In the genomic region with DNA sequence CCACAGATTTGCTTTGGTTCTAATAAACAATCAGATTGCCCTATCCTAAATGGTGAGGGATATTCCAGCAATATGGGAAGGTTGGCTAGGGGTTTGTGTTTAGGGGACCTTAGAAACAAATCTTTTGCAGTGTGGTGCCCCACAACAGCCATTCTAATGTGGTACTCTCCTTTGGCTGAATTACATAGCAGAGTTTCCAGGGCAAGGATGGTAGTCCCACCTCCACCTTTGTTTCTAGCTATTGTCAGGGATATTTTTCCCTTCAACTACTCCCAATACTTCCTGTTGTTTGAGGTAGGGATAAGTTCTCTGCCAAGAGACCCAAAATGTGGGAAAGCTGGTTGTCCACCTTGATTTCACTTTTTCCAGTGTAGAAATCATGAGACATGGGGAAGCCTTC, we compare ENCODE assay signal across 24 cellular contexts.
"Had no signal": no experiment of that assay in that cellular context is flagged by ENCODE, and none has a peak within 500 bp of the region (broad histone marks: within the 10 kb centered on the region; RNA-seq: fewer than 3 reads in every experiment).

No MANE protein-coding gene starts in this region.

- H3K4me1 ChIP-seq: esophagus muscularis mucosa, foreskin keratinocyte, gastroesophageal sphincter, heart left ventricle, left lung, lower lobe of right lung had no signal

- DNase-seq: dermis blood vessel endothelial cell; dorsolateral prefrontal cortex; effector CD4-positive, alpha-beta T cell; effector memory CD4-positive, alpha-beta T cell; foreskin keratinocyte; heart left ventricle; hippocampal formation; left cardiac atrium; left lung; left ventricle myocardium superior; lower lobe of right lung; mesenchymal stem cell; mucosa of descending colon; naive B cell; naive thymus-derived CD8-positive, alpha-beta T cell had no signal

- H3K4me1 Mint-ChIP-seq: mesothelial cell of epicardium; naive B cell; naive thymus-derived CD8-positive, alpha-beta T cell had no signal

- H3K27ac Mint-ChIP-seq: mesothelial cell of epicardium; naive B cell; naive thymus-derived CD8-positive, alpha-beta T cell had no signal

- H3K36me3 Mint-ChIP-seq: naive B cell had no signal

- H3K27me3 ChIP-seq: dorsolateral prefrontal cortex, esophagus muscularis mucosa, foreskin keratinocyte, gastroesophageal sphincter, heart left ventricle, left lung had no signal

- H3K27ac ChIP-seq: coronary artery, dorsolateral prefrontal cortex, esophagus muscularis mucosa, foreskin keratinocyte, gastroesophageal sphincter, heart left ventricle, left lung, lower lobe of right lung had no signal

- H3K4me3 Mint-ChIP-seq: mesothelial cell of epicardium; naive B cell; naive thymus-derived CD8-positive, alpha-beta T cell had no signal

- H3K4me3 ChIP-seq: coronary artery, dorsolateral prefrontal cortex, esophagus muscularis mucosa, gastroesophageal sphincter, heart left ventricle, left lung, lower lobe of right lung, mucosa of descending colon had no signal

- ATAC-seq: foreskin keratinocyte; gastroesophageal sphincter; heart left ventricle; left cardiac atrium; left lung; left ventricle myocardium superior; lower lobe of right lung; mucosa of descending colon; naive thymus-derived CD8-positive, alpha-beta T cell had no signal

- H3K27me3 Mint-ChIP-seq: naive B cell; naive thymus-derived CD8-positive, alpha-beta T cell had no signal

- H3K36me3 ChIP-seq: esophagus muscularis mucosa, gastroesophageal sphincter, heart left ventricle, left lung, lower lobe of right lung had no signal

- FAIRE-seq: colon, endothelial cell of umbilical vein, frontal cortex, islet of Langerhans, keratinocyte had no signal
